Comparison of ENCODE assay signal across 13 cellular contexts in genomic region chr5:43256261-43256966, GRCh38. TPM values are rescaled to one million over a fixed set of nuclear protein-coding genes. Genes with fewer than 3 reads are reported as not detected.
DNase-seq lines count a peak whose midpoint lies in the region; ATAC-seq and TF ChIP-seq lines count a peak whose summit lies in the region.
"Had no signal": no experiment of that assay in that cellular context is flagged by ENCODE, and none has a peak within 500 bp of the region (broad histone marks: within the 10 kb centered on the region; RNA-seq: fewer than 3 reads in every experiment).

No MANE protein-coding gene starts in this region.

- H4K5ac ChIP-seq in mesendoderm (ENCODE audit: low read length) = no peak overlapping the region

- no peak overlapping the region for H3K9ac ChIP-seq in mesendoderm (ENCODE audit: low read length)

- H4K8ac ChIP-seq in mesendoderm (ENCODE audit: low read depth, low read length) = no peak overlapping the region

- no peak overlapping the region for H2BK15ac ChIP-seq in mesendoderm (replicated peaks; ENCODE audit: low read depth)

- no peak overlapping the region for H3K18ac ChIP-seq in mesendoderm (ENCODE audit: low read length)

- no peak overlapping the region for H3K56ac ChIP-seq in mesendoderm (ENCODE audit: low read length)

- peaks cover 2% of the 10 kb centered on the region for H3K27me3 ChIP-seq in mesendoderm (ENCODE audit: insufficient read depth, low read length, poor library complexity)

- ATAC-seq in GM19463 (IDR thresholded peaks at IDR 0.05; ENCODE audit: unreplicated experiment) (peak; percentile 46), HG03521 (IDR thresholded peaks at IDR 0.05; ENCODE audit: unreplicated experiment) (peak; percentile 47)
- ATAC-seq: activated CD8-positive, alpha-beta T cell treated with anti-CD3 and anti-CD28 coated beads, Interleukin-2, amount 10 ng/mL, durations not matched to agents 7 days and 5 days; stimulated activated naive CD8-positive, alpha-beta T cell treated with anti-CD3 and anti-CD28 coated beads, Interleukin-15, Interleukin-2, amounts not matched to agents 100 U/mL and 50 U/mL, for 24 hours had no signal

- no peak overlapping the region for H2BK120ac ChIP-seq in mesendoderm (ENCODE audit: low read depth, low read length)

- DNase-seq in ACHN = peak; percentile 22
- peak; percentile 16 for DNase-seq in glomerular visceral epithelial cell (ENCODE audit: extremely low spot score)
- DNase-seq in Kasumi-1 (lab: John Stamatoyannopoulos, UW) = no peak
- no peak for DNase-seq in mesendoderm
- DNase-seq in LoVo (ENCODE audit: low spot score) = no peak
- no peak for DNase-seq in GM20000 (ENCODE audit: low spot score)
- DNase-seq: activated CD8-positive, alpha-beta T cell treated with anti-CD3 and anti-CD28 coated beads, Interleukin-2, amount 10 ng/mL, durations not matched to agents 7 days and 5 days; activated effector memory CD4-positive, alpha-beta T cell treated with anti-CD3 and anti-CD28 coated beads, Interleukin-2, amount 50 U/mL, for 16 hours; midbrain; nucleus accumbens; stimulated activated naive CD8-positive, alpha-beta T cell treated with anti-CD3 and anti-CD28 coated beads, Interleukin-15, Interleukin-2, amounts not matched to agents 100 U/mL and 50 U/mL, for 24 hours had no signal

- H3K4me3 ChIP-seq in mesendoderm (ENCODE audit: low read length) = no peak overlapping the region

- H3K79me2 ChIP-seq in mesendoderm (ENCODE audit: control insufficient read depth, insufficient read depth, low read length) = no peaks in the 10 kb centered on the region

- no peak overlapping the region for H3K4ac ChIP-seq in mesendoderm (ENCODE audit: low read depth, low read length)

- no peak overlapping the region for H3K27ac ChIP-seq in mesendoderm (ENCODE audit: low read depth, low read length)

- no peak overlapping the region for H2BK5ac ChIP-seq in mesendoderm (ENCODE audit: low read length)

- no CpG with 5 or more reads among the region's 2 CpGs for WGBS in mesendoderm (ENCODE audit: extremely low coverage, insufficient coverage, low lambda C conversion rate)

- H3K4me1 ChIP-seq in mesendoderm (ENCODE audit: control insufficient read depth, low read depth, low read length) = no peaks in the 10 kb centered on the region

- no peak overlapping the region for H3K4me2 ChIP-seq in mesendoderm (ENCODE audit: low read length)

- H3K79me1 ChIP-seq in mesendoderm (ENCODE audit: low read length) = no peaks in the 10 kb centered on the region

- no peaks in the 10 kb centered on the region for H3K36me3 ChIP-seq in mesendoderm (ENCODE audit: control insufficient read depth, insufficient read depth, low read length)

- in situ Hi-C loops in ACHN (cut with HindIII; ENCODE audit: low pct_ligation_motif_present, low pct_unique_long_range_greater_than_20kb, low sequenced_read_pairs) = no loop called here

- H3K23ac ChIP-seq in mesendoderm (ENCODE audit: low read length) = no peak overlapping the region

- H2AK5ac ChIP-seq in mesendoderm (ENCODE audit: low read length) = no peak overlapping the region

- TF ChIP-seq CTCF in GM20000 (IDR thresholded peaks at IDR 0.05; ENCODE audit: extremely low read depth, missing control alignments) = no peak

RNA-seq across cellular contexts. Expression of gene HMGCS1, which starts 56.8 kb away (rescaled TPM):
- polyA plus RNA-seq in mesendoderm (2013, experiment 1 of 2) = 293 TPM
- polyA plus RNA-seq in mesendoderm (2013, experiment 2 of 2) = 302 TPM

Comparison
In these comparisons a context has a peak if more than half of its experiments do, and no peak if none do; other contexts are left out.
1. DNase-seq: peak in ACHN (single experiment) and glomerular visceral epithelial cell (single experiment); none in Kasumi-1 (0 of 2), mesendoderm (single experiment), LoVo (single experiment) and GM20000 (single experiment).